Comparison of ENCODE assay signal across 24 cellular contexts in the genomic region with DNA sequence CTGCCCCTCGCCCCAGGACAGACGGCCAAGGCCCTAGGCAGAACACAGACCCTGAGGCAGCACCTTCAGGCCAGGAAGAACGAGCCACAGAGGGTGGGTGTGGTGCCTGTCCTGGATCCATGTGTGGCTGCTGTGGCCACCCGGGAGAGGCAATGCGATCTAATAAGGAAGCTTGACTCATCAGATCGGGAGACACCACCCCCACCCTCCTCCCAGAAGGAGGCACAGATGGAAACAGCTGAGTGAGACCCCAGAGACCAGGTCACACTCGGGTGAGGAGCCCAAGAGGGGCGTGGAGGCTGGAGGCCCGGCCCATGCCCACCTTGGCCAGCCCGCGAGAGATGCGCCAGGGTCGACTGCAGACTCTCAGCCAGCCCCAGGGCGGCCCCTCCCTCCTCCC. TPM values are rescaled to one million over a fixed set of nuclear protein-coding genes. Genes with fewer than 3 reads are reported as not detected.
DNase-seq lines count a peak whose midpoint lies in the region; ATAC-seq and TF ChIP-seq lines count a peak whose summit lies in the region.
"Had no signal": no experiment of that assay in that cellular context is flagged by ENCODE, and none has a peak within 500 bp of the region (broad histone marks: within the 10 kb centered on the region; RNA-seq: fewer than 3 reads in every experiment).

No MANE protein-coding gene starts in this region.

- POLR2A ChIA-PET in OCI-LY7 (lab: Charles Lee) = interaction anchor here (1.1 kb wide), 1 partner anchor 25 kb away, joined by 3 read pairs; no protein-coding TSS in a partner anchor

- peaks cover 30% of the 10 kb centered on the region for H3K4me1 ChIP-seq in OCI-LY7 (ENCODE audit: insufficient read depth, low read length, poor library complexity, severe bottlenecking)
- H3K4me1 ChIP-seq: HAP-1, neural progenitor cell, prostate gland, tibial nerve had no signal

- no peaks in the 10 kb centered on the region for H3K9me3 Mint-ChIP-seq in effector memory CD8-positive, alpha-beta T cell
- H3K9me3 Mint-ChIP-seq: activated T-helper 1 cell treated with anti-CD3 and anti-CD28 coated beads, Interleukin-12 subunit alpha, Interleukin-12 subunit beta, Interleukin-2, Interleukin-4 antibody, amounts not matched to agents 30 ng/mL and 10 ng/mL and 1 ng/mL, durations not matched to agents 14 hours and 24 hours and 36 hours; CD8-positive, alpha-beta memory T cell; neural progenitor cell; stimulated activated naive CD8-positive, alpha-beta T cell treated with anti-CD3 and anti-CD28 coated beads, Interleukin-15, Interleukin-2, amounts not matched to agents 100 ng/mL and 50 ng/mL, for 24 hours had no signal

- peak overlapping the region; percentile 20; the same call in 1 of the 2 replicates for H3K4me2 ChIP-seq in OCI-LY7 (ENCODE audit: low read length)
- H3K4me2 ChIP-seq: neural progenitor cell, smooth muscle cell had no signal

- CTCF ChIA-PET in OCI-LY7 (lab: Charles Lee; ENCODE audit: unreplicated experiment) = no interaction called here

- no peaks in the 10 kb centered on the region for H3K36me3 Mint-ChIP-seq in effector memory CD8-positive, alpha-beta T cell (ENCODE audit: insufficient read depth)
- H3K36me3 Mint-ChIP-seq: activated naive CD8-positive, alpha-beta T cell; CD8-positive, alpha-beta memory T cell; neural progenitor cell had no signal

- DNase-seq in AG20443 (ENCODE audit: low spot score) = peak; percentile 51
- DNase-seq in GM03348 (ENCODE audit: low spot score) = peak; percentile 45
- DNase-seq in OCI-LY7 (ENCODE audit: low spot score) = no peak
- peak; percentile 40 for DNase-seq in islet precursor cell
- no peak for DNase-seq in activated naive CD4-positive, alpha-beta T cell (lab: John Stamatoyannopoulos, UW)
- no peak for DNase-seq in effector memory CD8-positive, alpha-beta T cell
- DNase-seq: activated CD4-positive, alpha-beta T cell treated with anti-CD3 and anti-CD28 coated beads for 1 hour; CD8-positive, alpha-beta memory T cell; DMS79; NCI-H187 treated with DMSO at 0.1 percent for 48 hours; NCI-H226; stimulated activated CD4-positive, alpha-beta T cell treated with anti-CD3 and anti-CD28 coated beads, Interleukin-4, amount 100 ng/mL, for 24 hours had no signal

- intact Hi-C loops in OCI-LY7 (cut with micrococcal nuclease; ENCODE audit: unreplicated experiment) = no loop called here

- no peak for TF ChIP-seq CTCF in OCI-LY7 (conservative IDR thresholded peaks at IDR 0.05; ENCODE audit: low read length)

- H3K27ac Mint-ChIP-seq in effector memory CD8-positive, alpha-beta T cell = no peak overlapping the region
- H3K27ac Mint-ChIP-seq: activated naive CD8-positive, alpha-beta T cell; activated T-helper 1 cell treated with anti-CD3 and anti-CD28 coated beads, Interleukin-12 subunit alpha, Interleukin-12 subunit beta, Interleukin-2, Interleukin-4 antibody, amounts not matched to agents 30 ng/mL and 10 ng/mL and 1 ng/mL, durations not matched to agents 14 hours and 24 hours and 36 hours; CD8-positive, alpha-beta memory T cell; stimulated activated naive CD8-positive, alpha-beta T cell treated with anti-CD3 and anti-CD28 coated beads, Interleukin-15, Interleukin-2, amounts not matched to agents 100 ng/mL and 50 ng/mL, for 24 hours had no signal

- no peaks in the 10 kb centered on the region for H3K79me2 ChIP-seq in OCI-LY7 (ENCODE audit: insufficient read depth, low read depth, low read length)

- H3K9me3 ChIP-seq in OCI-LY7 (ENCODE audit: low read length) = no peaks in the 10 kb centered on the region
- H3K9me3 ChIP-seq: HAP-1, prostate gland, tibial nerve had no signal

- H3K27me3 Mint-ChIP-seq in effector memory CD8-positive, alpha-beta T cell = peaks cover 20 to 44% of the 10 kb centered on the region in 2 donors

- H3K4me3 Mint-ChIP-seq in effector memory CD8-positive, alpha-beta T cell = no peak overlapping the region
- H3K4me3 Mint-ChIP-seq: activated naive CD8-positive, alpha-beta T cell; activated T-helper 1 cell treated with anti-CD3 and anti-CD28 coated beads, Interleukin-12 subunit alpha, Interleukin-12 subunit beta, Interleukin-2, Interleukin-4 antibody, amounts not matched to agents 30 ng/mL and 10 ng/mL and 1 ng/mL, durations not matched to agents 14 hours and 24 hours and 36 hours; CD8-positive, alpha-beta memory T cell; neural progenitor cell; stimulated activated naive CD8-positive, alpha-beta T cell treated with anti-CD3 and anti-CD28 coated beads, Interleukin-15, Interleukin-2, amounts not matched to agents 100 ng/mL and 50 ng/mL, for 24 hours had no signal

- BruUV-seq in OCI-LY7 (replicated peaks; lab: Mats Ljungman, UMichigan) = no TSS peak

- H3K36me3 ChIP-seq in OCI-LY7 (ENCODE audit: insufficient read depth, low read length) = no peaks in the 10 kb centered on the region
- H3K36me3 ChIP-seq: HAP-1, neural progenitor cell, prostate gland, tibial nerve had no signal

- no peaks in the 10 kb centered on the region for H4K20me1 ChIP-seq in OCI-LY7 (ENCODE audit: insufficient read depth, low read length)

- H3K4me1 Mint-ChIP-seq in effector memory CD8-positive, alpha-beta T cell (ENCODE audit: low read depth in 2 of 2) = peaks cover 0 to 6% of the 10 kb centered on the region in 2 donors

- H3K27ac ChIP-seq in OCI-LY7 (ENCODE audit: low read depth, low read length, poor library complexity, severe bottlenecking) = no peak overlapping the region
- H3K27ac ChIP-seq: neural progenitor cell, prostate gland, tibial nerve had no signal

- H2AFZ ChIP-seq in OCI-LY7 (ENCODE audit: low read length) = no peak overlapping the region
- H2AFZ ChIP-seq: neural progenitor cell had no signal

- H3K9me2 ChIP-seq in OCI-LY7 (ENCODE audit: insufficient read depth, low read length) = no peaks in the 10 kb centered on the region

- ATAC-seq in HG03135 (IDR thresholded peaks at IDR 0.05; ENCODE audit: unreplicated experiment) (no peak), HG03460 (IDR thresholded peaks at IDR 0.05; ENCODE audit: unreplicated experiment) (no peak)
- ATAC-seq in effector memory CD8-positive, alpha-beta T cell (replicated peaks) = no peak
- ATAC-seq: Panc1 had no signal

- H3K4me3 ChIP-seq in OCI-LY7 (ENCODE audit: low read depth, low read length, poor library complexity, severe bottlenecking) = no peak overlapping the region
- H3K4me3 ChIP-seq: HAP-1, neural progenitor cell, prostate gland, smooth muscle cell, tibial nerve had no signal

RNA-seq across cellular contexts. Expression of a gene that starts 20.3 kb away (rescaled TPM):
- total RNA-seq in OCI-LY7 (2014; rRNA removed; shearing (Covaris generic)) = not detected in 2 replicates
- not detected in 2 replicates for total RNA-seq in OCI-LY7 (2022)
- total RNA-seq: activated T-helper 1 cell treated with anti-CD3 and anti-CD28 coated beads, Interleukin-12 subunit alpha, Interleukin-12 subunit beta, Interleukin-2, Interleukin-4 antibody, amounts not matched to agents 30 ng/mL and 10 ng/mL and 1 ng/mL, durations not matched to agents 14 hours and 24 hours and 36 hours; CD8-positive, alpha-beta memory T cell; mucosa of gallbladder; smooth muscle cell had no signal

Comparison
In these comparisons a context has a peak if more than half of its experiments do, and no peak if none do; other contexts are left out.
1. DNase-seq: peak in AG20443 (single experiment), GM03348 (single experiment) and islet precursor cell (single experiment); none in OCI-LY7 (single experiment), activated naive CD4-positive, alpha-beta T cell (0 of 4) and effector memory CD8-positive, alpha-beta T cell (0 of 3).